13 cellular contexts compared by ENCODE assay signal in genomic region chr2:108417254-108417653, GRCh38. TPM values are rescaled to one million over a fixed set of nuclear protein-coding genes. Genes with fewer than 3 reads are reported as not detected.
DNase-seq lines count a peak whose midpoint lies in the region; ATAC-seq and TF ChIP-seq lines count a peak whose summit lies in the region.
"Had no signal": no experiment of that assay in that cellular context is flagged by ENCODE, and none has a peak within 500 bp of the region (broad histone marks: within the 10 kb centered on the region; RNA-seq: fewer than 3 reads in every experiment).

No MANE protein-coding gene starts in this region.

- H3K9me3 ChIP-seq in left ventricle myocardium inferior (replicated peaks) (no peaks in the 10 kb centered on the region), right cardiac atrium (ENCODE audit: control insufficient read depth, low read length) (no peaks in the 10 kb centered on the region)
- H3K9me3 ChIP-seq: BLaER1 treated with 17β-estradiol and CSF1 and Interleukin-3, amounts not matched to agents 10 nM and 100 nM; upper lobe of left lung had no signal

- H3K4me1 ChIP-seq in left ventricle myocardium inferior, result no peaks in the 10 kb centered on the region
- H3K4me1 ChIP-seq in right cardiac atrium (ENCODE audit: control insufficient read depth, insufficient read depth, low read length), result no peaks in the 10 kb centered on the region
- H3K4me1 ChIP-seq: BLaER1 treated with 17β-estradiol and CSF1 and Interleukin-3, amounts not matched to agents 10 nM and 100 nM; parathyroid adenoma; upper lobe of left lung had no signal

- H3K4me1 Mint-ChIP-seq in activated T-cell treated with anti-CD3 and anti-CD28 coated beads, Interleukin-2, amount 50 U/mL, for 4 hours (ENCODE audit: low read depth), result no peaks in the 10 kb centered on the region

- no peaks in the 10 kb centered on the region for H3K36me3 ChIP-seq in left ventricle myocardium inferior
- H3K36me3 ChIP-seq: BLaER1 treated with 17β-estradiol and CSF1 and Interleukin-3, amounts not matched to agents 10 nM and 100 nM; upper lobe of left lung had no signal

- no peak overlapping the region for H3K4me3 Mint-ChIP-seq in activated T-cell treated with anti-CD3 and anti-CD28 coated beads, Interleukin-2, amount 50 U/mL, for 4 hours

- H3K27ac ChIP-seq in left ventricle myocardium inferior (replicated peaks), result no peak overlapping the region
- H3K27ac ChIP-seq in right cardiac atrium (ENCODE audit: low read length), result no peak overlapping the region
- H3K27ac ChIP-seq: BLaER1 treated with 17β-estradiol and CSF1 and Interleukin-3, amounts not matched to agents 10 nM and 100 nM; parathyroid adenoma; upper lobe of left lung had no signal

- intact Hi-C loops in left ventricle myocardium inferior (cut with micrococcal nuclease), result no loop called here
- intact Hi-C loops in right cardiac atrium (cut with DNase I), result no loop called here

- peaks cover 3% of the 10 kb centered on the region for H3K27me3 Mint-ChIP-seq in activated T-cell treated with anti-CD3 and anti-CD28 coated beads, Interleukin-2, amount 50 U/mL, for 4 hours (ENCODE audit: low read depth)

- H3K4me3 ChIP-seq in left ventricle myocardium inferior (no peak overlapping the region), right cardiac atrium (ENCODE audit: low read length) (no peak overlapping the region)
- H3K4me3 ChIP-seq: BLaER1 treated with 17β-estradiol and CSF1 and Interleukin-3, amounts not matched to agents 10 nM and 100 nM; upper lobe of left lung had no signal

- peak; percentile 33 for TF ChIP-seq CTCF in left ventricle myocardium inferior (IDR thresholded peaks at IDR 0.05; ENCODE audit: borderline replicate concordance)

- 76% methylated on average over 2 of the region's 2 CpGs for WGBS in right cardiac atrium

- H3K27me3 ChIP-seq in left ventricle myocardium inferior (ENCODE audit: low read depth) (no peaks in the 10 kb centered on the region), right cardiac atrium (ENCODE audit: control insufficient read depth, insufficient read depth) (no peaks in the 10 kb centered on the region)
- H3K27me3 ChIP-seq: BLaER1 treated with 17β-estradiol and CSF1 and Interleukin-3, amounts not matched to agents 10 nM and 100 nM; upper lobe of left lung had no signal

- DNase-seq in left ventricle myocardium inferior (no peak), right cardiac atrium (no peak), OCI-M1 (lab: John Stamatoyannopoulos, UW) (peak; percentile 36), glomerular visceral epithelial cell (ENCODE audit: extremely low spot score) (peak; percentile 13), EL (no peak), GOT3 (lab: John Stamatoyannopoulos, UW) (no peak)
- DNase-seq in activated T-cell treated with anti-CD3 and anti-CD28 coated beads, Interleukin-2, amount 50 U/mL, for 4 hours, result no peak
- DNase-seq in activated naive CD4-positive, alpha-beta T cell treated with anti-CD3 and anti-CD28 coated beads, Interleukin-2, amount 50 U/mL, for 16 hours, result no peak
- DNase-seq: anterior cingulate cortex, KG1, upper lobe of left lung had no signal

- H3K9me3 Mint-ChIP-seq in activated T-cell treated with anti-CD3 and anti-CD28 coated beads, Interleukin-2, amount 50 U/mL, for 4 hours, result no peaks in the 10 kb centered on the region

- ATAC-seq in right cardiac atrium, result no peak
- no peak for ATAC-seq in activated T-cell treated with anti-CD3 and anti-CD28 coated beads, Interleukin-2, amount 50 U/mL, for 4 hours

- H3K36me3 Mint-ChIP-seq in activated T-cell treated with anti-CD3 and anti-CD28 coated beads, Interleukin-2, amount 50 U/mL, for 4 hours (ENCODE audit: insufficient read depth), result no peaks in the 10 kb centered on the region

RNA-seq across cellular contexts. Expression of gene GCC2, which starts 31.8 kb away (rescaled TPM):
- 24.9 TPM for total RNA-seq in left ventricle myocardium inferior
- total RNA-seq in right cardiac atrium, result 10 to 100 TPM; 22.8 to 32.5 (median 26.1) TPM
- polyA plus RNA-seq in right cardiac atrium, result 6.5 TPM
- 10 to 100 TPM; 25.6 to 28.0 (median 27.8) TPM for total RNA-seq in activated T-cell treated with anti-CD3 and anti-CD28 coated beads, Interleukin-2, amount 50 U/mL, for 4 hours

RNA-seq across cellular contexts. Expression of gene SULT1C4, which starts 39.5 kb away (rescaled TPM):
- total RNA-seq in left ventricle myocardium inferior (2.7 TPM), right cardiac atrium (10 to 100 TPM in 3 of 4 donors, 1 to 10 TPM in 1; 7.1 to 23.6 (median 13.9) TPM)
- 5.2 TPM for polyA plus RNA-seq in right cardiac atrium
- not detected for total RNA-seq in activated T-cell treated with anti-CD3 and anti-CD28 coated beads, Interleukin-2, amount 50 U/mL, for 4 hours

Comparison
In these comparisons a context has a peak if more than half of its experiments do, and no peak if none do; other contexts are left out.
1. DNase-seq: peak in OCI-M1 (single experiment) and glomerular visceral epithelial cell (single experiment); none in left ventricle myocardium inferior (single experiment), right cardiac atrium (0 of 3), activated T-cell treated with anti-CD3 and anti-CD28 coated beads, Interleukin-2, amount 50 U/mL, for 4 hours (single experiment), EL (single experiment), activated naive CD4-positive, alpha-beta T cell treated with anti-CD3 and anti-CD28 coated beads, Interleukin-2, amount 50 U/mL, for 16 hours (single experiment) and GOT3 (single experiment).